ENCODE assay signal across 27 cellular contexts in genomic region chr3:173090492-173090891, GRCh38. TPM values are rescaled to one million over a fixed set of nuclear protein-coding genes. Genes with fewer than 3 reads are reported as not detected.
DNase-seq lines count a peak whose midpoint lies in the region; ATAC-seq and TF ChIP-seq lines count a peak whose summit lies in the region.
"Had no signal": no experiment of that assay in that cellular context is flagged by ENCODE, and none has a peak within 500 bp of the region (broad histone marks: within the 10 kb centered on the region; RNA-seq: fewer than 3 reads in every experiment).

No MANE protein-coding gene starts in this region.

- peak; percentile 27 for TF ChIP-seq RAD21 in neural cell (conservative IDR thresholded peaks at IDR 0.05)

- peak; percentile 31 for DNase-seq in SK-N-DZ (ENCODE audit: low spot score)
- DNase-seq in stimulated activated CD4-positive, alpha-beta T cell treated with anti-CD3 and anti-CD28 coated beads, Interleukin-4, amount 100 ng/mL, for 4 hours: no peak
- DNase-seq in psoas muscle: no peak
- DNase-seq in NCI-H2029 (lab: John Stamatoyannopoulos, UW): no peak
- DNase-seq: 8988T; ACHN; BE2C; C1 segment of cervical spinal cord; CD4-positive, alpha-beta memory T cell; CD4-positive, CD25-positive, alpha-beta regulatory T cell; CD8-positive, alpha-beta memory T cell; COR-L47; DMS 273 treated with DMSO at 0.1 percent for 48 hours; DMS153; DMS53; DMS79; DND-41; EL; GDM1 had no signal

- WGBS in psoas muscle, 3 donors: 90 to 93% (median 92%) methylated on average over 3 of the region's 3 CpGs

- H4K20me1 ChIP-seq in neural cell (ENCODE audit: insufficient read depth): no peaks in the 10 kb centered on the region
- H4K20me1 ChIP-seq: BLaER1 had no signal

- no peaks in the 10 kb centered on the region for H3K4me1 ChIP-seq in psoas muscle
- H3K4me1 ChIP-seq: BE2C, BLaER1 had no signal

- intact Hi-C loops in psoas muscle (cut with DNase I): no loop called here

- H3K36me3 ChIP-seq in neural cell (ENCODE audit: insufficient read depth, low read length): no peaks in the 10 kb centered on the region
- no peaks in the 10 kb centered on the region for H3K36me3 ChIP-seq in psoas muscle (ENCODE audit: insufficient read depth in 1 of 2, low read depth in 1 of 2)
- H3K36me3 ChIP-seq: BE2C, BLaER1 had no signal

- TF ChIP-seq EP300 in neural cell (conservative IDR thresholded peaks at IDR 0.05; ENCODE audit: poor library complexity, severe bottlenecking): peak; percentile 89

- H3K9me2 ChIP-seq in neural cell (ENCODE audit: insufficient read depth, low read length): no peaks in the 10 kb centered on the region

- no peak overlapping the region for H3K4me3 ChIP-seq in neural cell (ENCODE audit: low read length)
- no peak overlapping the region for H3K4me3 ChIP-seq in psoas muscle
- H3K4me3 ChIP-seq: BLaER1, GM12878 had no signal

- no peaks in the 10 kb centered on the region for H3K79me2 ChIP-seq in neural cell (replicated peaks; ENCODE audit: insufficient read depth, low read length)

- TF ChIP-seq CTCF in neural cell (IDR thresholded peaks at IDR 0.05; ENCODE audit: poor library complexity, severe bottlenecking) (no peak), psoas muscle (IDR thresholded peaks at IDR 0.05) (no peak)

- H3K27ac ChIP-seq in neural cell (ENCODE audit: low read length) (peak overlapping the region; percentile 80), psoas muscle (no peak overlapping the region)
- H3K27ac ChIP-seq: BLaER1 had no signal

- H2AFZ ChIP-seq in neural cell (ENCODE audit: low read depth, low read length): no peak overlapping the region

- peak overlapping the region; percentile 10 for H3K4me2 ChIP-seq in neural cell (ENCODE audit: low read length)
- H3K4me2 ChIP-seq: BLaER1 had no signal

- ATAC-seq in psoas muscle: no peak
- ATAC-seq: GM12878 had no signal

- H3K27me3 ChIP-seq in neural cell (ENCODE audit: insufficient read depth, low read depth, low read length) (no peaks in the 10 kb centered on the region), psoas muscle (ENCODE audit: insufficient read depth in 3 of 3, low read length in 2 of 3) (no peaks in the 10 kb centered on the region)
- H3K27me3 ChIP-seq: BE2C, BLaER1 had no signal

- H3F3A ChIP-seq in neural cell (ENCODE audit: insufficient read depth, low read length, poor library complexity, severe bottlenecking): no peaks in the 10 kb centered on the region

- no peaks in the 10 kb centered on the region for H3K9me3 ChIP-seq in neural cell (ENCODE audit: low read length)
- H3K9me3 ChIP-seq in psoas muscle: peaks cover 4% of the 10 kb centered on the region
- H3K9me3 ChIP-seq: BE2C, BLaER1 had no signal

- no peak overlapping the region for H3K9ac ChIP-seq in neural cell (ENCODE audit: low read length)
- H3K9ac ChIP-seq: BLaER1 had no signal

TF ChIP-seq in neural cell, 6 proteins besides CTCF, POLR2A, EP300 and RAD21:
- TF ChIP-seq TAF1 (IDR thresholded peaks at IDR 0.05; ENCODE audit: low read depth): no peak
- no peak for TF ChIP-seq SMC3 (conservative IDR thresholded peaks at IDR 0.05; ENCODE audit: poor library complexity)
- TF ChIP-seq MXI1 (conservative IDR thresholded peaks at IDR 0.05; ENCODE audit: poor library complexity, severe bottlenecking): peak; percentile 41
- TF ChIP-seq, protein P1, sequence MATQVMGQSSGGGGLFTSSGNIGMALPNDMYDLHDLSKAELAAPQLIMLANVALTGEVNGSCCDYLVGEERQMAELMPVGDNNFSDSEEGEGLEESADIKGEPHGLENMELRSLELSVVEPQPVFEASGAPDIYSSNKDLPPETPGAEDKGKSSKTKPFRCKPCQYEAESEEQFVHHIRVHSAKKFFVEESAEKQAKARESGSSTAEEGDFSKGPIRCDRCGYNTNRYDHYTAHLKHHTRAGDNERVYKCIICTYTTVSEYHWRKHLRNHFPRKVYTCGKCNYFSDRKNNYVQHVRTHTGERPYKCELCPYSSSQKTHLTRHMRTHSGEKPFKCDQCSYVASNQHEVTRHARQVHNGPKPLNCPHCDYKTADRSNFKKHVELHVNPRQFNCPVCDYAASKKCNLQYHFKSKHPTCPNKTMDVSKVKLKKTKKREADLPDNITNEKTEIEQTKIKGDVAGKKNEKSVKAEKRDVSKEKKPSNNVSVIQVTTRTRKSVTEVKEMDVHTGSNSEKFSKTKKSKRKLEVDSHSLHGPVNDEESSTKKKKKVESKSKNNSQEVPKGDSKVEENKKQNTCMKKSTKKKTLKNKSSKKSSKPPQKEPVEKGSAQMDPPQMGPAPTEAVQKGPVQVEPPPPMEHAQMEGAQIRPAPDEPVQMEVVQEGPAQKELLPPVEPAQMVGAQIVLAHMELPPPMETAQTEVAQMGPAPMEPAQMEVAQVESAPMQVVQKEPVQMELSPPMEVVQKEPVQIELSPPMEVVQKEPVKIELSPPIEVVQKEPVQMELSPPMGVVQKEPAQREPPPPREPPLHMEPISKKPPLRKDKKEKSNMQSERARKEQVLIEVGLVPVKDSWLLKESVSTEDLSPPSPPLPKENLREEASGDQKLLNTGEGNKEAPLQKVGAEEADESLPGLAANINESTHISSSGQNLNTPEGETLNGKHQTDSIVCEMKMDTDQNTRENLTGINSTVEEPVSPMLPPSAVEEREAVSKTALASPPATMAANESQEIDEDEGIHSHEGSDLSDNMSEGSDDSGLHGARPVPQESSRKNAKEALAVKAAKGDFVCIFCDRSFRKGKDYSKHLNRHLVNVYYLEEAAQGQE (IDR thresholded peaks at IDR 0.05; ENCODE audit: borderline replicate concordance): peak; percentile 99
- TF ChIP-seq EZH2 (IDR thresholded peaks at IDR 0.05; ENCODE audit: borderline replicate concordance, insufficient read depth, low read length, poor library complexity, severe bottlenecking): no peak
- TF ChIP-seq POLR2AphosphoS5 (IDR thresholded peaks at IDR 0.05): peak; percentile 70

RNA-seq across cellular contexts. Expression of gene SPATA16, which starts 50.5 kb away (rescaled TPM):
- 0.03 TPM in 1 of 2 replicates, not detected in the other for polyA plus RNA-seq in SK-N-DZ (2014; cell fraction: cytosol; rRNA removed)
- polyA plus RNA-seq in SK-N-DZ (2014; cell fraction: nucleus; rRNA removed): not detected in 2 replicates
- polyA plus RNA-seq in neural cell (not detected in 2 replicates), psoas muscle (not detected)
- not detected in 2 replicates for polyA minus RNA-seq in neural cell
- total RNA-seq in psoas muscle: not detected
- total RNA-seq: A673; CD4-positive, alpha-beta memory T cell; CD4-positive, CD25-positive, alpha-beta regulatory T cell; CD8-positive, alpha-beta memory T cell; Daoy; G401; GM12878 had no signal
- polyA plus RNA-seq: AG04450; CD14-positive monocyte; CD4-positive, alpha-beta memory T cell; CD4-positive, CD25-positive, alpha-beta regulatory T cell; CD8-positive, alpha-beta memory T cell had no signal
